In genomic region chr7:136369225-136369624, GRCh38 we compare ENCODE assay signal across 7 cellular contexts.
"Had no signal": no experiment of that assay in that cellular context is flagged by ENCODE, and none has a peak within 500 bp of the region (broad histone marks: within the 10 kb centered on the region; RNA-seq: fewer than 3 reads in every experiment).

No MANE protein-coding gene starts in this region.

- H3K9me3 Mint-ChIP-seq: H9 had no signal

- H3K4me3 Mint-ChIP-seq: H9 had no signal

- FAIRE-seq: H54, HTR-8/SVneo had no signal

- H3K27ac Mint-ChIP-seq: H9 had no signal

- DNase-seq: GOT3, H9, HCEC 1CT, IMR-90, KBM-7 had no signal
